In the genomic region with DNA sequence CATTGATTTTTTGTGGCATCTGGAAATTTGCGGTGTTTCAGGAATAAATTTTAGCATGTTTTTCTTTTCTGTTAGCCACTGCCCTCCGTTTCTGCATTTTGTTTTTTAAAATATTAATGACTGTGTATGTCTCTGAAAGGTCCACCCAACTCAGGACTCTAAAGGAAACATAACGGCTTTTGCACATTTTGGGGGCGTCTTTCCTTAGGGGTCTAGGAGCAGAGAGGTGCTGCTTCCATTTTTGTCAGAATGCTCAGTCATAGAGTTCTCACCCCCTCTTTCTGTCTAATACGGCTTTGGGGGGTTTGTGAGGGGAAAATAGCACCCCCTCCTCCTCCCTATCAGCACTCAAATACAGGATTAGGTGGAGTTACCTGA, we compare ENCODE assay signal across 15 cellular contexts.
"Had no signal": no experiment of that assay in that cellular context is flagged by ENCODE, and none has a peak within 500 bp of the region (broad histone marks: within the 10 kb centered on the region; RNA-seq: fewer than 3 reads in every experiment).

No MANE protein-coding gene starts in this region.

- H3K4me3 Mint-ChIP-seq: activated naive CD8-positive, alpha-beta T cell treated with anti-CD3 and anti-CD28 coated beads, Interleukin-2, amount 10 ng/mL, durations not matched to agents 7 days and 5 days; activated T-cell treated with anti-CD3 and anti-CD28 coated beads, Interleukin-2, amount 50 U/mL, for 4 hours; naive B cell; T-helper 17 cell had no signal

- H3K36me3 ChIP-seq: heart left ventricle, lower lobe of right lung, stomach, uterus had no signal

- H3K4me3 ChIP-seq: lower lobe of right lung, uterus had no signal

- H3K4me1 ChIP-seq: uterus had no signal

- H3K27me3 ChIP-seq: uterus had no signal

- H3K27ac ChIP-seq: heart left ventricle, lower lobe of right lung, stomach, uterus had no signal

- ATAC-seq: activated T-cell treated with anti-CD3 and anti-CD28 coated beads, Interleukin-2, amount 50 U/mL, for 4 hours; heart left ventricle; lower lobe of right lung; T-helper 17 cell had no signal

- DNase-seq: activated gamma-delta T cell treated with Interleukin-2 at 50 U/mL for 16 hours; activated T-cell treated with anti-CD3 and anti-CD28 coated beads, Interleukin-2, amount 50 U/mL, for 4 hours; anterior cingulate cortex; foreskin melanocyte; lower lobe of right lung; midbrain; naive B cell; occipital lobe; stimulated activated CD4-positive, alpha-beta T cell treated with anti-CD3 and anti-CD28 coated beads, Interleukin-4, amount 100 ng/mL, for 1 hour; stimulated activated CD8-positive, alpha-beta memory T cell treated with anti-CD3 and anti-CD28 coated beads, Interleukin-4, amount 100 ng/mL, for 48 hours; stomach; T-helper 17 cell; uterus had no signal

- H3K9me3 Mint-ChIP-seq: activated T-cell treated with anti-CD3 and anti-CD28 coated beads, Interleukin-2, amount 50 U/mL, for 4 hours had no signal

- H3K27ac Mint-ChIP-seq: activated naive CD8-positive, alpha-beta T cell treated with anti-CD3 and anti-CD28 coated beads, Interleukin-2, amount 10 ng/mL, durations not matched to agents 7 days and 5 days; naive B cell; T-helper 17 cell had no signal

- H3K9me3 ChIP-seq: heart left ventricle, lower lobe of right lung, stomach, uterus had no signal
